Comparison of ENCODE assay signal across 1 cellular context in genomic region chr3:27533718-27534578, GRCh38.
TF ChIP-seq lines count a peak whose summit lies in the region.

No MANE protein-coding gene starts in this region.

TF ChIP-seq in GM12878, 131 proteins besides CTCF, POLR2A, EP300 and RAD21 (continued from another document):
- TF ChIP-seq ELK1 (IDR thresholded peaks at IDR 0.05; ENCODE audit: low read depth, low read length), result no peak
- peak; percentile 71 for TF ChIP-seq NFIC (IDR thresholded peaks at IDR 0.05; ENCODE audit: low read depth, low read length)
- TF ChIP-seq KAT2A (conservative IDR thresholded peaks at IDR 0.05; ENCODE audit: control insufficient read depth, low read depth, low read length), result no peak
- TF ChIP-seq POU2F2 (IDR thresholded peaks at IDR 0.05; ENCODE audit: borderline replicate concordance, low read depth, low read length), result peak; percentile 59; the same call in 1 of the 3 replicates
- no peak for TF ChIP-seq MYB (IDR thresholded peaks at IDR 0.05; ENCODE audit: borderline replicate concordance, low read depth, low read length)
- peak; percentile 11; the same call in 1 of the 2 replicates for TF ChIP-seq RUNX3 (IDR thresholded peaks at IDR 0.05; ENCODE audit: low read length)
- no peak for TF ChIP-seq ATF3 (IDR thresholded peaks at IDR 0.05; ENCODE audit: borderline replicate concordance, extremely low read depth, low read depth, low read length)
- peak; percentile 67; the same call in 1 of the 2 replicates for TF ChIP-seq ATF2 (IDR thresholded peaks at IDR 0.05; ENCODE audit: low read length)
- TF ChIP-seq PAX8 (IDR thresholded peaks at IDR 0.05), result no peak
- no peak for TF ChIP-seq FOXM1 (IDR thresholded peaks at IDR 0.05; ENCODE audit: low read depth, low read length)
- TF ChIP-seq ATF7 (IDR thresholded peaks at IDR 0.05; ENCODE audit: low read depth), result no peak
- TF ChIP-seq STAT3 (IDR thresholded peaks at IDR 0.05; ENCODE audit: low read depth, low read length), result no peak
- TF ChIP-seq BHLHE40 (IDR thresholded peaks at IDR 0.05; ENCODE audit: borderline replicate concordance in 1 of 2, low read depth in 2 of 2, low read length in 1 of 2), result no peak
- TF ChIP-seq JUNB (IDR thresholded peaks at IDR 0.05), result peak; percentile 49
- no peak for TF ChIP-seq CEBPZ (IDR thresholded peaks at IDR 0.05; ENCODE audit: low read depth, low read length)
- no peak for TF ChIP-seq CREM (IDR thresholded peaks at IDR 0.05; ENCODE audit: low read depth)
- TF ChIP-seq PKNOX1 (IDR thresholded peaks at IDR 0.05), result 0 out of 2 replicates have a peak, but pooled peaks have one; percentile 17
- TF ChIP-seq ZBTB40 (IDR thresholded peaks at IDR 0.05; ENCODE audit: borderline replicate concordance), result no peak
TF ChIP-seq in GM12878: peak in this region for 9.
